Comparison of ENCODE assay signal across 17 cellular contexts in genomic region chr1:100246738-100247137, GRCh38. TPM values are rescaled to one million over a fixed set of nuclear protein-coding genes. Genes with fewer than 3 reads are reported as not detected.
DNase-seq lines count a peak whose midpoint lies in the region; ATAC-seq and TF ChIP-seq lines count a peak whose summit lies in the region.
"Had no signal": no experiment of that assay in that cellular context is flagged by ENCODE, and none has a peak within 500 bp of the region (broad histone marks: within the 10 kb centered on the region; RNA-seq: fewer than 3 reads in every experiment).

No MANE protein-coding gene starts in this region.

- POLR2A ChIA-PET in RWPE1 (lab: Yijun Ruan, JAX; ENCODE audit: low non-redundant PET) = no interaction called here

- H2AFZ ChIP-seq in Loucy (ENCODE audit: low read length) = no peak overlapping the region
- H2AFZ ChIP-seq: PC-9 had no signal

- no peaks in the 10 kb centered on the region for H3K27me3 Mint-ChIP-seq in T-helper 1 cell treated with Interleukin-12 subunit alpha and Interleukin-12 subunit beta and Interleukin-4 antibody, amounts not matched to agents 30 μg/mL and 1 μg/mL, for 36 hours (ENCODE audit: low read depth)
- peaks cover 2% of the 10 kb centered on the region for H3K27me3 Mint-ChIP-seq in brain
- no peaks in the 10 kb centered on the region for H3K27me3 Mint-ChIP-seq in neural crest cell (ENCODE audit: low read depth)

- peaks cover 24% of the 10 kb centered on the region for H3K4me1 ChIP-seq in Loucy (ENCODE audit: insufficient read depth, low read length, poor library complexity, severe bottlenecking)

- H3K9me3 ChIP-seq in Loucy (ENCODE audit: insufficient read depth, low read depth, low read length) = no peaks in the 10 kb centered on the region
- H3K9me3 ChIP-seq: BLaER1 treated with 17β-estradiol and CSF1 and Interleukin-3, amounts not matched to agents 10 nM and 100 nM had no signal

- no peak for DNase-seq in T-helper 1 cell
- no peak for DNase-seq in neural crest cell (ENCODE audit: low read depth, low spot score)
- DNase-seq in central memory CD4-positive, alpha-beta T cell = no peak
- no peak for DNase-seq in RWPE1 (ENCODE audit: low spot score)
- DNase-seq: 8988T, EL, NCI-H1048, NCI-H146, NCI-H2081 treated with DMSO at 0.1 percent for 48 hours, NCI-H2227 treated with DMSO at 0.1 percent for 48 hours, NCI-H524 treated with DMSO at 0.1 percent for 48 hours, PC-9 had no signal

- H3K9me2 ChIP-seq in Loucy (replicated peaks; ENCODE audit: low read depth, low read length) = no peaks in the 10 kb centered on the region

- TF ChIP-seq CTCF in Loucy (conservative IDR thresholded peaks at IDR 0.05; ENCODE audit: low read length) = no peak
- no peak for TF ChIP-seq CTCF in brain (conservative IDR thresholded peaks at IDR 0.05)
- no peak for TF ChIP-seq CTCF in neural crest cell (conservative IDR thresholded peaks at IDR 0.05)
- TF ChIP-seq CTCF in RWPE1 (conservative IDR thresholded peaks at IDR 0.05; ENCODE audit: low read depth) = no peak

- no peaks in the 10 kb centered on the region for H3K9me3 Mint-ChIP-seq in T-helper 1 cell treated with Interleukin-12 subunit alpha and Interleukin-12 subunit beta and Interleukin-4 antibody, amounts not matched to agents 30 μg/mL and 1 μg/mL, for 36 hours
- no peaks in the 10 kb centered on the region for H3K9me3 Mint-ChIP-seq in brain
- H3K9me3 Mint-ChIP-seq in neural crest cell = no peaks in the 10 kb centered on the region

- no peak for ATAC-seq in GM19351 (IDR thresholded peaks at IDR 0.05; ENCODE audit: unreplicated experiment)

- peak overlapping the region; percentile 23 for H3K4me3 Mint-ChIP-seq in T-helper 1 cell treated with Interleukin-12 subunit alpha and Interleukin-12 subunit beta and Interleukin-4 antibody, amounts not matched to agents 30 μg/mL and 1 μg/mL, for 36 hours
- H3K4me3 Mint-ChIP-seq in brain = peak overlapping the region; percentile 6 to 85 (median 36)
- H3K4me3 Mint-ChIP-seq in neural crest cell = peak overlapping the region; percentile 73

- no peaks in the 10 kb centered on the region for H3K27me3 ChIP-seq in Loucy (ENCODE audit: insufficient read depth, low read length, poor library complexity, severe bottlenecking)
- H3K27me3 ChIP-seq: BLaER1 treated with 17β-estradiol and CSF1 and Interleukin-3, amounts not matched to agents 10 nM and 100 nM had no signal

- no peaks in the 10 kb centered on the region for H3F3A ChIP-seq in Loucy (ENCODE audit: low read depth)

- H3K36me3 ChIP-seq in Loucy (ENCODE audit: insufficient read depth, low read length) = no peaks in the 10 kb centered on the region

- no peaks in the 10 kb centered on the region for H4K20me1 ChIP-seq in Loucy (ENCODE audit: insufficient read depth, low read length, poor library complexity, severe bottlenecking)

- CTCF ChIA-PET in RWPE1 (lab: Yijun Ruan, JAX) = interaction anchor here (0.7 kb wide), 1 partner anchor 543 kb away, joined by 3 read pairs; no protein-coding TSS in a partner anchor

- no peak overlapping the region for H3K4me3 ChIP-seq in Loucy (ENCODE audit: low read length, poor library complexity, severe bottlenecking)
- H3K4me3 ChIP-seq: BLaER1 treated with 17β-estradiol and CSF1 and Interleukin-3, amounts not matched to agents 10 nM and 100 nM; PC-9 had no signal

- no peak overlapping the region for H3K27ac Mint-ChIP-seq in T-helper 1 cell treated with Interleukin-12 subunit alpha and Interleukin-12 subunit beta and Interleukin-4 antibody, amounts not matched to agents 30 μg/mL and 1 μg/mL, for 36 hours
- H3K27ac Mint-ChIP-seq in brain (peak overlapping the region in 1 of 5 experiments; percentile 0), neural crest cell (ENCODE audit: unreplicated experiment) (no peak overlapping the region)

- H3K4me1 Mint-ChIP-seq in T-helper 1 cell treated with Interleukin-12 subunit alpha and Interleukin-12 subunit beta and Interleukin-4 antibody, amounts not matched to agents 30 μg/mL and 1 μg/mL, for 36 hours (ENCODE audit: low read depth) = peaks cover 9% of the 10 kb centered on the region
- peaks cover 27% of the 10 kb centered on the region for H3K4me1 Mint-ChIP-seq in brain
- peaks cover 9% of the 10 kb centered on the region for H3K4me1 Mint-ChIP-seq in neural crest cell

- H3K36me3 Mint-ChIP-seq in T-helper 1 cell treated with Interleukin-12 subunit alpha and Interleukin-12 subunit beta and Interleukin-4 antibody, amounts not matched to agents 30 μg/mL and 1 μg/mL, for 36 hours (ENCODE audit: low read depth) = peaks cover 4% of the 10 kb centered on the region
- H3K36me3 Mint-ChIP-seq in brain (peaks cover 4% of the 10 kb centered on the region), neural crest cell (ENCODE audit: low read depth) (peaks cover 3% of the 10 kb centered on the region)

- no peak overlapping the region for H3K27ac ChIP-seq in RWPE1
- H3K27ac ChIP-seq: BLaER1 treated with 17β-estradiol and CSF1 and Interleukin-3, amounts not matched to agents 10 nM and 100 nM; PC-9 had no signal

- peaks cover 25% of the 10 kb centered on the region for H3K79me2 ChIP-seq in Loucy (ENCODE audit: insufficient read depth, low read length)

- H3K9ac ChIP-seq in Loucy (ENCODE audit: low read depth, low read length, poor library complexity, severe bottlenecking) = peak overlapping the region; percentile 6
- H3K9ac ChIP-seq: BLaER1 treated with 17β-estradiol and CSF1 and Interleukin-3, amounts not matched to agents 10 nM and 100 nM had no signal

- H3K4me2 ChIP-seq in Loucy (ENCODE audit: low read depth, low read length, poor library complexity, severe bottlenecking) = peak overlapping the region; percentile 23
- H3K4me2 ChIP-seq: BLaER1 treated with 17β-estradiol and CSF1 and Interleukin-3, amounts not matched to agents 10 nM and 100 nM; PC-9 had no signal

RNA-seq across cellular contexts. Expression of gene DBT, which starts 2.9 kb away (rescaled TPM):
- polyA plus RNA-seq in brain (ENCODE audit: insufficient read depth, low read depth, low replicate concordance) = 4.3 TPM
- total RNA-seq in neural crest cell = 11.8 and 13.1 TPM in 2 replicates

RNA-seq across cellular contexts. Expression of gene RTCA, which starts 19.3 kb away (rescaled TPM):
- polyA plus RNA-seq in brain (ENCODE audit: insufficient read depth, low read depth, low replicate concordance) = 12.6 TPM
- total RNA-seq in neural crest cell = 29.0 and 29.6 TPM in 2 replicates

Comparison
In these comparisons a context has a peak if more than half of its experiments do, and no peak if none do; other contexts are left out.
1. H3K4me3 Mint-ChIP-seq: peak in every context shown above with its lines; median percentile 73 in neural crest cell; 36 in brain; 23 in T-helper 1 cell treated with Interleukin-12 subunit alpha and Interleukin-12 subunit beta and Interleukin-4 antibody, amounts not matched to agents 30 μg/mL and 1 μg/mL, for 36 hours.